ENCODE assay signal across 9 cellular contexts in genomic region chr4:170047774-170048354, GRCh38. TPM values are rescaled to one million over a fixed set of nuclear protein-coding genes. Genes with fewer than 3 reads are reported as not detected.
DNase-seq lines count a peak whose midpoint lies in the region; ATAC-seq, FAIRE-seq and TF ChIP-seq lines count a peak whose summit lies in the region.
"Had no signal": no experiment of that assay in that cellular context is flagged by ENCODE, and none has a peak within 500 bp of the region (broad histone marks: within the 10 kb centered on the region; RNA-seq: fewer than 3 reads in every experiment).

No MANE protein-coding gene starts in this region.

- in situ Hi-C loops in GM12878 (cut with MboI) = loop anchor here (10.0 kb wide), 1 partner anchor 1123 kb away; no protein-coding TSS in a partner anchor

- peak; percentile 49 to 54 for DNase-seq in NCI-H2081 (lab: John Stamatoyannopoulos, UW)
- no peak for DNase-seq in NCI-H2081 treated with DMSO at 0.1 percent for 48 hours (lab: John Stamatoyannopoulos, UW)
- DNase-seq in LoVo (ENCODE audit: low spot score) = peak; percentile 65
- DNase-seq in SKM-1 treated with dmso at 0.1 percent for 144 hours (lab: John Stamatoyannopoulos, UW; ENCODE audit: unreplicated experiment) = peak; percentile 60
- no peak for DNase-seq in GM12878 (ENCODE audit: low read depth, low spot score)
- DNase-seq in stimulated activated CD4-positive, alpha-beta T cell treated with anti-CD3 and anti-CD28 coated beads, Interleukin-4, amount 100 ng/mL, for 24 hours = peak; percentile 62
- no peak for DNase-seq in NCI-H1048 (lab: John Stamatoyannopoulos, UW)

- intact Hi-C loops in GM12878 (cut with micrococcal nuclease; ENCODE audit: unreplicated experiment) = loop anchor here (1.0 to 2.0 kb wide), 2 partner anchors 238 to 435 kb away; partner anchors contain the start of gene NEK1

- H3K27ac ChIP-seq in GM12878 (ENCODE audit: control insufficient read depth, insufficient read depth) = no peak overlapping the region
- H3K27ac ChIP-seq: BLaER1 treated with 17β-estradiol and CSF1 and Interleukin-3, amounts not matched to agents 10 nM and 100 nM had no signal

- no peak overlapping the region for H2AFZ ChIP-seq in GM12878 (ENCODE audit: control insufficient read depth, low read depth, low read length)

- H3K4me3 ChIP-seq in GM12878 = no peak overlapping the region
- H3K4me3 ChIP-seq: BLaER1 treated with 17β-estradiol and CSF1 and Interleukin-3, amounts not matched to agents 10 nM and 100 nM had no signal

- H3K9me3 ChIP-seq in GM12878 (replicated peaks; ENCODE audit: control insufficient read depth, insufficient read depth, low read length) = no peaks in the 10 kb centered on the region

- H3K79me2 ChIP-seq in GM12878 (ENCODE audit: control insufficient read depth, insufficient read depth, low read length) = no peaks in the 10 kb centered on the region

- SMC1A ChIA-PET in GM12878 (lab: Charles Lee; ENCODE audit: uncharacterized antibody, unreplicated experiment) = interaction anchor here (0.7 to 2.0 kb wide), 4 partner anchors 14 to 434 kb away, joined by 3 to 24 read pairs (median 9); partner anchors contain the start of gene NEK1

- peak; percentile 63 to 79 (median 75) for TF ChIP-seq CTCF in GM12878 (IDR thresholded peaks at IDR 0.05 in 2 of 3, conservative IDR thresholded peaks at IDR 0.05 in 1 of 3; ENCODE audit: control insufficient read depth in 2 of 3, extremely low read depth in 1 of 3, insufficient read depth in 1 of 3, low read depth in 3 of 3, low read length in 3 of 3)

- H3K27me3 ChIP-seq in GM12878 (replicated peaks in 1 of 2; ENCODE audit: control insufficient read depth in 2 of 2, insufficient read depth in 2 of 2, low read length in 1 of 2) = no peaks in the 10 kb centered on the region
- H3K27me3 ChIP-seq: BLaER1 treated with 17β-estradiol and CSF1 and Interleukin-3, amounts not matched to agents 10 nM and 100 nM had no signal

- H3K4me1 ChIP-seq in GM12878 (ENCODE audit: control insufficient read depth, insufficient read depth, low read length) = no peaks in the 10 kb centered on the region
- H3K4me1 ChIP-seq: BLaER1 treated with 17β-estradiol and CSF1 and Interleukin-3, amounts not matched to agents 10 nM and 100 nM had no signal

- CTCF ChIA-PET in GM12878 (lab: Yijun Ruan, JAX) = interaction anchor here (0.6 to 2.9 kb wide), 8 partner anchors 10 to 1884 kb away, joined by 3 to 37 read pairs (median 4); partner anchors contain the start of gene NEK1

- FAIRE-seq in GM12878 (lab: Jason Lieb, UNC) = peak; percentile 54
- FAIRE-seq in islet of Langerhans (lab: Jason Lieb, UNC) = peak; percentile 98

- no peak overlapping the region for H3K4me2 ChIP-seq in GM12878 (ENCODE audit: control insufficient read depth, insufficient read depth)
- H3K4me2 ChIP-seq: BLaER1 treated with 17β-estradiol and CSF1 and Interleukin-3, amounts not matched to agents 10 nM and 100 nM had no signal

- no peak; the same call in 2 of the 3 replicates for ATAC-seq in GM12878

- no peaks in the 10 kb centered on the region for H3K36me3 ChIP-seq in GM12878 (ENCODE audit: control insufficient read depth in 2 of 2, insufficient read depth in 2 of 2, low read length in 1 of 2)
- H3K36me3 ChIP-seq: BLaER1 treated with 17β-estradiol and CSF1 and Interleukin-3, amounts not matched to agents 10 nM and 100 nM had no signal

- RAD21 ChIA-PET in GM12878 (lab: Charles Lee; ENCODE audit: unreplicated experiment) = interaction anchor here (1.6 to 1.8 kb wide), 2 partner anchors 238 to 435 kb away, joined by 12 to 13 read pairs; partner anchors contain the start of gene NEK1

- H4K20me1 ChIP-seq in GM12878 (ENCODE audit: control insufficient read depth, insufficient read depth) = no peaks in the 10 kb centered on the region

- no peak overlapping the region for H3K9ac ChIP-seq in GM12878 (ENCODE audit: control insufficient read depth, insufficient read depth, low read length)
- H3K9ac ChIP-seq: BLaER1 treated with 17β-estradiol and CSF1 and Interleukin-3, amounts not matched to agents 10 nM and 100 nM had no signal

- POLR2A ChIA-PET in GM12878 (lab: Charles Lee) = no interaction called here

- WGBS in GM12878 (ENCODE audit: insufficient coverage, insufficient replicate concordance, low lambda C conversion rate, missing lambda C conversion rate) = 26% methylated on average over 4 of the region's 4 CpGs

- peak; percentile 88 for TF ChIP-seq RAD21 in GM12878 (IDR thresholded peaks at IDR 0.05; ENCODE audit: insufficient read depth, low read depth, low read length)

- TF ChIP-seq EP300 in GM12878 (IDR thresholded peaks at IDR 0.05; ENCODE audit: borderline replicate concordance in 1 of 2, control insufficient read depth in 1 of 2, low read depth in 2 of 2, low read length in 2 of 2) = no peak

- BruUV-seq in GM12878 (replicated peaks; lab: Mats Ljungman, UMichigan) = no TSS peak

- no peak for TF ChIP-seq POLR2A in GM12878 (IDR thresholded peaks at IDR 0.05; ENCODE audit: low read depth, low read length)

TF ChIP-seq in GM12878, 131 proteins besides CTCF, POLR2A, EP300 and RAD21:
- TF ChIP-seq SMC3 (IDR thresholded peaks at IDR 0.05; ENCODE audit: borderline replicate concordance, low read length) (peak; percentile 79; the same call in 1 of the 2 replicates), MTA2 (IDR thresholded peaks at IDR 0.05; ENCODE audit: low read depth) (no peak), CREB1 (IDR thresholded peaks at IDR 0.05; ENCODE audit: low read depth) (no peak)
- TF ChIP-seq, protein P1, sequence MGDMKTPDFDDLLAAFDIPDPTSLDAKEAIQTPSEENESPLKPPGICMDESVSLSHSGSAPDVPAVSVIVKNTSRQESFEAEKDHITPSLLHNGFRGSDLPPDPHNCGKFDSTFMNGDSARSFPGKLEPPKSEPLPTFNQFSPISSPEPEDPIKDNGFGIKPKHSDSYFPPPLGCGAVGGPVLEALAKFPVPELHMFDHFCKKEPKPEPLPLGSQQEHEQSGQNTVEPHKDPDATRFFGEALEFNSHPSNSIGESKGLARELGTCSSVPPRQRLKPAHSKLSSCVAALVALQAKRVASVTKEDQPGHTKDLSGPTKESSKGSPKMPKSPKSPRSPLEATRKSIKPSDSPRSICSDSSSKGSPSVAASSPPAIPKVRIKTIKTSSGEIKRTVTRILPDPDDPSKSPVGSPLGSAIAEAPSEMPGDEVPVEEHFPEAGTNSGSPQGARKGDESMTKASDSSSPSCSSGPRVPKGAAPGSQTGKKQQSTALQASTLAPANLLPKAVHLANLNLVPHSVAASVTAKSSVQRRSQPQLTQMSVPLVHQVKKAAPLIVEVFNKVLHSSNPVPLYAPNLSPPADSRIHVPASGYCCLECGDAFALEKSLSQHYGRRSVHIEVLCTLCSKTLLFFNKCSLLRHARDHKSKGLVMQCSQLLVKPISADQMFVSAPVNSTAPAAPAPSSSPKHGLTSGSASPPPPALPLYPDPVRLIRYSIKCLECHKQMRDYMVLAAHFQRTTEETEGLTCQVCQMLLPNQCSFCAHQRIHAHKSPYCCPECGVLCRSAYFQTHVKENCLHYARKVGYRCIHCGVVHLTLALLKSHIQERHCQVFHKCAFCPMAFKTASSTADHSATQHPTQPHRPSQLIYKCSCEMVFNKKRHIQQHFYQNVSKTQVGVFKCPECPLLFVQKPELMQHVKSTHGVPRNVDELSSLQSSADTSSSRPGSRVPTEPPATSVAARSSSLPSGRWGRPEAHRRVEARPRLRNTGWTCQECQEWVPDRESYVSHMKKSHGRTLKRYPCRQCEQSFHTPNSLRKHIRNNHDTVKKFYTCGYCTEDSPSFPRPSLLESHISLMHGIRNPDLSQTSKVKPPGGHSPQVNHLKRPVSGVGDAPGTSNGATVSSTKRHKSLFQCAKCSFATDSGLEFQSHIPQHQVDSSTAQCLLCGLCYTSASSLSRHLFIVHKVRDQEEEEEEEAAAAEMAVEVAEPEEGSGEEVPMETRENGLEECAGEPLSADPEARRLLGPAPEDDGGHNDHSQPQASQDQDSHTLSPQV (IDR thresholded peaks at IDR 0.05) = 0 out of 2 replicates have a peak, but pooled peaks have one; percentile 24

RNA-seq across cellular contexts. Expression of gene MFAP3L, which starts 21.7 kb away (rescaled TPM):
- total RNA-seq in GM12878 (2013; cell fraction: nucleolus; rRNA removed) = 0.15 and 1.6 TPM in 2 replicates
- not detected in 2 replicates for total RNA-seq in GM12878 (2014; rRNA removed)
- total RNA-seq in GM12878 (2014; rRNA removed; fragmentation: Illumina TruSeq; extraction: Trizol) = not detected in 2 replicates
- total RNA-seq in GM12878 (2021) = 0.10 TPM in 1 of 2 replicates, not detected in the other
- polyA plus RNA-seq in GM12878 (2011; ENCODE audit: low read depth) = not detected
- 1.4 and 3.0 TPM in 2 replicates for polyA plus RNA-seq in GM12878 (2011; rRNA removed)
- 1.4 and 1.8 TPM in 2 replicates for polyA plus RNA-seq in GM12878 (2011; cell fraction: cytosol; rRNA removed)
- 1.8 and 3.3 TPM in 2 replicates for polyA plus RNA-seq in GM12878 (2011; cell fraction: nucleus; rRNA removed)
- 0.06 TPM in 1 of 2 replicates, not detected in the other for polyA plus RNA-seq in GM12878 (2012)
- polyA plus RNA-seq in GM12878 (2014; fragmentation: Illumina TruSeq; extraction: Trizol) = not detected in 2 replicates
- not detected for polyA plus RNA-seq in GM12878 (2014; fragmentation: Nextera tagmentation; extraction: Ambion mirVana)
- polyA plus RNA-seq in GM12878 (2014; rRNA removed) = not detected in 2 replicates
- polyA plus RNA-seq in GM12878 (2016; fragmentation: Nextera tagmentation; extraction: Ambion mirVana) = not detected
- polyA minus RNA-seq in GM12878 (2011; rRNA and poly(A)+ RNA removed) = 3.9 and 10.3 TPM in 2 replicates
- 0.27 and 0.42 TPM in 2 replicates for polyA minus RNA-seq in GM12878 (2011; cell fraction: cytosol; rRNA and poly(A)+ RNA removed)
- polyA minus RNA-seq in GM12878 (2011; cell fraction: nucleus; rRNA and poly(A)+ RNA removed) = 1.3 and 3.0 TPM in 2 replicates

RNA-seq across cellular contexts. Expression of gene AADAT, which starts 41.9 kb away (rescaled TPM):
- total RNA-seq in GM12878 (2013; cell fraction: nucleolus; rRNA removed) = not detected in 2 replicates
- not detected in 2 replicates for total RNA-seq in GM12878 (2014; rRNA removed)
- not detected in 2 replicates for total RNA-seq in GM12878 (2014; rRNA removed; fragmentation: Illumina TruSeq; extraction: Trizol)
- not detected in 2 replicates for total RNA-seq in GM12878 (2021)
- not detected for polyA plus RNA-seq in GM12878 (2011; ENCODE audit: low read depth)
- 0.16 TPM in 1 of 2 replicates, not detected in the other for polyA plus RNA-seq in GM12878 (2011; rRNA removed)
- polyA plus RNA-seq in GM12878 (2011; cell fraction: cytosol; rRNA removed) = 0.03 TPM in 1 of 2 replicates, not detected in the other
- 0.07 TPM in 1 of 2 replicates, not detected in the other for polyA plus RNA-seq in GM12878 (2011; cell fraction: nucleus; rRNA removed)
- polyA plus RNA-seq in GM12878 (2012) = not detected in 2 replicates
- polyA plus RNA-seq in GM12878 (2014; fragmentation: Illumina TruSeq; extraction: Trizol) = not detected in 2 replicates
- polyA plus RNA-seq in GM12878 (2014; fragmentation: Nextera tagmentation; extraction: Ambion mirVana) = not detected
- polyA plus RNA-seq in GM12878 (2014; rRNA removed) = not detected in 2 replicates
- polyA plus RNA-seq in GM12878 (2016; fragmentation: Nextera tagmentation; extraction: Ambion mirVana) = not detected
- not detected in 2 replicates for polyA minus RNA-seq in GM12878 (2011; rRNA and poly(A)+ RNA removed)
- not detected in 2 replicates for polyA minus RNA-seq in GM12878 (2011; cell fraction: cytosol; rRNA and poly(A)+ RNA removed)
- polyA minus RNA-seq in GM12878 (2011; cell fraction: nucleus; rRNA and poly(A)+ RNA removed) = 0.38 TPM in 1 of 2 replicates, not detected in the other

Comparison
In these comparisons a context has a peak if more than half of its experiments do, and no peak if none do; other contexts are left out.
1. DNase-seq: peak in NCI-H2081 (2 of 2), LoVo (single experiment), SKM-1 treated with dmso at 0.1 percent for 144 hours (single experiment) and stimulated activated CD4-positive, alpha-beta T cell treated with anti-CD3 and anti-CD28 coated beads, Interleukin-4, amount 100 ng/mL, for 24 hours (single experiment); none in NCI-H2081 treated with DMSO at 0.1 percent for 48 hours (single experiment), GM12878 (single experiment) and NCI-H1048 (single experiment).